ENCODE assay signal across 1 cellular context in the genomic region with DNA sequence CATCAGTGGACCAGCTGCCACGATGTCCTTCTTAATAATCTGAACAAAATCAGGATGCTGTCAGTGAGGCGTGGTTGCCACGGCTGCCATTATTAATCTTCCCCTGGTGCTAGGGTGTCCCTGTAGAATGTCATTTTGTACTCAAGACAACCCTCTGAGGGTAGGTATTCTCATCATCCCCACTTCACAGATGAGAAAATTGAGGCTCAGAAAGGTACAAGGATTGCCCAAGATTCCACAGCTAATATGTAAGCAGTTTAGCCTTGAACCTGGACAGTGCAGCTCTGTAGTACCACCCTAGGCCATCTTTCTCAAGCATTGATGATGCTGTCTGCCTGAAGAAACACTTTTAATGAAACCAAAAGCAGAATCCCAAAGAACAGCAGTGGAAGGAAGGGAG.
TF ChIP-seq lines count a peak whose summit lies in the region.

No MANE protein-coding gene starts in this region.

TF ChIP-seq in HepG2, 621 proteins besides CTCF, POLR2A, EP300 and RAD21:
- TF ChIP-seq TMF1 (CRISPR knock-in tag; IDR thresholded peaks at IDR 0.05; ENCODE audit: low read depth) = no peak
- peak; percentile 88 for TF ChIP-seq ZNF629 (CRISPR knock-in tag; conservative IDR thresholded peaks at IDR 0.05)
